21 cellular contexts compared by ENCODE assay signal in genomic region chr3:185789134-185789533, GRCh38. TPM values are rescaled to one million over a fixed set of nuclear protein-coding genes. Genes with fewer than 3 reads are reported as not detected.
"Had no signal": no experiment of that assay in that cellular context is flagged by ENCODE, and none has a peak within 500 bp of the region (broad histone marks: within the 10 kb centered on the region; RNA-seq: fewer than 3 reads in every experiment).

No MANE protein-coding gene starts in this region.

- H3K27ac Mint-ChIP-seq: activated naive CD4-positive, alpha-beta T cell treated with anti-CD3 and anti-CD28 coated beads for 36 hours; activated naive CD8-positive, alpha-beta T cell treated with anti-CD3 and anti-CD28 coated beads, Interleukin-2, amount 50 U/mL, for 24 hours; activated T-helper 17 cell treated with anti-CD3 and anti-CD28 coated beads, Interleukin-2, amount 50 U/mL, for 72 hours; dendritic cell treated with granulocyte-macrophage colony-stimulating factor and Interleukin-4, amounts not matched to agents 40 ng/mL and 50 ng/mL, for 4 days; naive thymus-derived CD8-positive, alpha-beta T cell; T-helper 2 cell treated with Interferon-gamma antibody and Interleukin-4, amounts not matched to agents 5 μg/mL and 100 μg/mL, for 36 hours had no signal

- DNase-seq: activated naive CD4-positive, alpha-beta T cell treated with anti-CD3 and anti-CD28 coated beads for 36 hours; activated naive CD8-positive, alpha-beta T cell treated with anti-CD3 and anti-CD28 coated beads, Interleukin-2, amount 50 U/mL, for 24 hours; activated T-cell treated with anti-CD3 and anti-CD28 coated beads for 4 hours; aorta; cerebellar nuclear complex; effector memory CD4-positive, alpha-beta T cell; gastrocnemius medialis; heart left ventricle; mammary epithelial cell; naive thymus-derived CD8-positive, alpha-beta T cell; stimulated activated CD4-positive, alpha-beta T cell treated with anti-CD3 and anti-CD28 coated beads, Interleukin-4, amount 100 ng/mL, for 24 hours; stimulated activated naive CD4-positive, alpha-beta T cell; tibial artery had no signal

- H3K9me3 ChIP-seq: breast epithelium, gastrocnemius medialis, heart left ventricle, neutrophil, tibial artery, vagina had no signal

- H3K36me3 ChIP-seq: breast epithelium, gastrocnemius medialis, heart left ventricle, neutrophil, tibial artery, vagina had no signal

- H3K27me3 Mint-ChIP-seq: dendritic cell treated with granulocyte-macrophage colony-stimulating factor and Interleukin-4, amounts not matched to agents 40 ng/mL and 50 ng/mL, for 4 days had no signal

- H3K4me3 Mint-ChIP-seq: activated naive CD4-positive, alpha-beta T cell treated with anti-CD3 and anti-CD28 coated beads for 36 hours; activated naive CD8-positive, alpha-beta T cell treated with anti-CD3 and anti-CD28 coated beads, Interleukin-2, amount 50 U/mL, for 24 hours; activated T-helper 17 cell treated with anti-CD3 and anti-CD28 coated beads, Interleukin-2, amount 50 U/mL, for 72 hours; dendritic cell treated with granulocyte-macrophage colony-stimulating factor and Interleukin-4, amounts not matched to agents 40 ng/mL and 50 ng/mL, for 4 days; naive thymus-derived CD8-positive, alpha-beta T cell; T-helper 2 cell treated with Interferon-gamma antibody and Interleukin-4, amounts not matched to agents 5 μg/mL and 100 μg/mL, for 36 hours had no signal

- ATAC-seq: activated CD4-positive, CD25-positive, alpha-beta regulatory T cell treated with anti-CD3 and anti-CD28 coated beads, Interleukin-2, amount 50 U/mL, for 24 hours; activated naive CD8-positive, alpha-beta T cell treated with anti-CD3 and anti-CD28 coated beads, Interleukin-2, amount 50 U/mL, for 24 hours; activated T-helper 17 cell treated with anti-CD3 and anti-CD28 coated beads, Interleukin-2, amount 50 U/mL, for 72 hours; gastrocnemius medialis; heart left ventricle; left lobe of liver; naive thymus-derived CD8-positive, alpha-beta T cell had no signal

- H3K27ac ChIP-seq: breast epithelium, gastrocnemius medialis, heart left ventricle, neutrophil, tibial artery, vagina had no signal

- H3K4me1 Mint-ChIP-seq: activated naive CD8-positive, alpha-beta T cell treated with anti-CD3 and anti-CD28 coated beads, Interleukin-2, amount 50 U/mL, for 24 hours; activated T-helper 17 cell treated with anti-CD3 and anti-CD28 coated beads, Interleukin-2, amount 50 U/mL, for 72 hours had no signal

- H3K4me1 ChIP-seq: breast epithelium, gastrocnemius medialis, heart left ventricle, tibial artery, vagina had no signal

- H3K27me3 ChIP-seq: breast epithelium, gastrocnemius medialis, heart left ventricle, neutrophil, vagina had no signal

- H3K4me3 ChIP-seq: breast epithelium, gastrocnemius medialis, heart left ventricle, tibial artery, vagina had no signal

- H3K9me3 Mint-ChIP-seq: activated naive CD4-positive, alpha-beta T cell treated with anti-CD3 and anti-CD28 coated beads for 36 hours; activated naive CD8-positive, alpha-beta T cell treated with anti-CD3 and anti-CD28 coated beads, Interleukin-2, amount 50 U/mL, for 24 hours; activated T-helper 17 cell treated with anti-CD3 and anti-CD28 coated beads, Interleukin-2, amount 50 U/mL, for 72 hours; dendritic cell treated with granulocyte-macrophage colony-stimulating factor and Interleukin-4, amounts not matched to agents 40 ng/mL and 50 ng/mL, for 4 days; naive thymus-derived CD8-positive, alpha-beta T cell; T-helper 2 cell treated with Interferon-gamma antibody and Interleukin-4, amounts not matched to agents 5 μg/mL and 100 μg/mL, for 36 hours had no signal

- H3K36me3 Mint-ChIP-seq: naive thymus-derived CD8-positive, alpha-beta T cell had no signal

RNA-seq across cellular contexts. Expression of gene IGF2BP2, which starts 35.7 kb away (rescaled TPM):
- polyA plus RNA-seq: naive thymus-derived CD8-positive, alpha-beta T cell had no signal
